ENCODE assay signal across 8 cellular contexts in genomic region chr20:32358632-32358882, GRCh38. TPM values are rescaled to one million over a fixed set of nuclear protein-coding genes. Genes with fewer than 3 reads are reported as not detected.
DNase-seq lines count a peak whose midpoint lies in the region; ATAC-seq, FAIRE-seq and TF ChIP-seq lines count a peak whose summit lies in the region.

No MANE protein-coding gene starts in this region.

- peak overlapping the region; percentile 86 for H3K4me2 ChIP-seq in A549

- DNase-seq in A549 (ENCODE audit: low read depth in 1 of 2, low spot score in 1 of 2) (no peak), cardiac fibroblast (ENCODE audit: low read depth in 2 of 2) (no peak), DMS53 treated with DMSO at 0.1 percent for 48 hours (lab: John Stamatoyannopoulos, UW; ENCODE audit: unreplicated experiment) (no peak), T1000 (lab: John Stamatoyannopoulos, UW) (no peak)

- WGBS in A549 (ENCODE audit: missing lambda C conversion rate) = no CpG with 5 or more reads among the region's 35 CpGs

- POLR2A ChIA-PET in A549 (lab: Yijun Ruan, JAX) = no interaction called here

- peak overlapping the region; percentile 98 to 100 for H3K27ac ChIP-seq in A549
- peak overlapping the region; percentile 96 for H3K27ac ChIP-seq in HUES48 (ENCODE audit: low read depth, low read length)
- H3K27ac ChIP-seq in muscle layer of colon (ENCODE audit: low read depth, low read length) = peak overlapping the region; percentile 96

- H3K4me1 ChIP-seq in A549 (peaks cover 63% of the 10 kb centered on the region), HUES48 (ENCODE audit: control insufficient read depth, insufficient read depth, low read length) (peaks cover 9% of the 10 kb centered on the region; the same call in 1 of the 2 replicates), muscle layer of colon (ENCODE audit: insufficient read depth, low read length) (peaks cover 43% of the 10 kb centered on the region)

- H3K9ac ChIP-seq in HUES48 (ENCODE audit: low read depth, low read length) (no peak overlapping the region), muscle layer of colon (ENCODE audit: low read length) (no peak overlapping the region)

- ATAC-seq in A549 (no peak; a peak in 1 of 6 replicates), HG03159 (IDR thresholded peaks at IDR 0.05; ENCODE audit: unreplicated experiment) (no peak)
- ATAC-seq in activated CD4-positive, CD25-positive, alpha-beta regulatory T cell treated with anti-CD3 and anti-CD28 coated beads, Interleukin-2, amount 50 U/mL, for 24 hours = no peak

- H3K27me3 ChIP-seq in HUES48 (ENCODE audit: control insufficient read depth, insufficient read depth, low read length) (peaks cover 37% of the 10 kb centered on the region), muscle layer of colon (ENCODE audit: control insufficient read depth in 1 of 2, insufficient read depth in 2 of 2, low read length in 2 of 2) (no peaks in the 10 kb centered on the region)

- TF ChIP-seq CTCF in A549 (IDR thresholded peaks at IDR 0.05) = no peak
- no peak for TF ChIP-seq CTCF in cardiac fibroblast (IDR thresholded peaks at IDR 0.05; ENCODE audit: low read depth, low read length)

- TF ChIP-seq POLR2A in A549 (IDR thresholded peaks at IDR 0.05; ENCODE audit: low read length) = no peak

- H3K36me3 ChIP-seq in HUES48 (ENCODE audit: control insufficient read depth, insufficient read depth, low read length) (no peaks in the 10 kb centered on the region), muscle layer of colon (ENCODE audit: insufficient read depth, low read length) (no peaks in the 10 kb centered on the region)

- no peak for TF ChIP-seq EP300 in A549 (IDR thresholded peaks at IDR 0.05)

- H3K4me3 ChIP-seq in A549 (peak overlapping the region; percentile 73), HUES48 (ENCODE audit: low read depth, low read length) (peak overlapping the region; percentile 91; the same call in 1 of the 2 replicates), cardiac fibroblast (replicated peaks in 1 of 2; ENCODE audit: low read depth in 2 of 2, low read length in 2 of 2) (peak overlapping the region; percentile 65 to 86), muscle layer of colon (ENCODE audit: low read depth in 1 of 2, low read length in 2 of 2) (peak overlapping the region in 1 of 2 donors; percentile 61)

- no peaks in the 10 kb centered on the region for H3K9me3 ChIP-seq in A549
- no peaks in the 10 kb centered on the region for H3K9me3 ChIP-seq in HUES48 (ENCODE audit: control insufficient read depth, insufficient read depth, low read length)
- H3K9me3 ChIP-seq in muscle layer of colon (ENCODE audit: low read length) = no peaks in the 10 kb centered on the region

- TF ChIP-seq RAD21 in A549 (conservative IDR thresholded peaks at IDR 0.05 in 1 of 2, IDR thresholded peaks at IDR 0.05 in 1 of 2) = no peak

- FAIRE-seq in A549 (lab: Jason Lieb, UNC) = no peak

- CTCF ChIA-PET in A549 (lab: Yijun Ruan, JAX) = interaction anchor here (1.4 to 1.5 kb wide), 2 partner anchors 21 to 27 kb away, joined by 3 to 4 read pairs; no protein-coding TSS in a partner anchor

TF ChIP-seq in A549, 52 proteins besides CTCF, POLR2A, EP300 and RAD21:
- no peak for TF ChIP-seq CBX8 (IDR thresholded peaks at IDR 0.05)
- peak in 1 of 2 experiments; percentile 46; a peak in 2 of 5 replicates for TF ChIP-seq JUN (IDR thresholded peaks at IDR 0.05)
- TF ChIP-seq CHD4 (IDR thresholded peaks at IDR 0.05; ENCODE audit: borderline replicate concordance) = no peak
- no peak for TF ChIP-seq ATOH8 (CRISPR knock-in tag; IDR thresholded peaks at IDR 0.05; ENCODE audit: low read depth)
- TF ChIP-seq ZNF302 (CRISPR knock-in tag; IDR thresholded peaks at IDR 0.05) = no peak
- TF ChIP-seq MYC (IDR thresholded peaks at IDR 0.05; ENCODE audit: borderline replicate concordance, low read length) = no peak
TF ChIP-seq in A549: peak in this region for 1.

RNA-seq across cellular contexts. Expression of gene ASXL1, which starts 0.4 kb away (rescaled TPM):
- polyA plus RNA-seq in A549 (2011; rRNA removed) (36.0 and 41.8 TPM in 2 replicates), A549 (2017; fragmentation: RNase III; extraction: RNeasy Plus Mini Kit Qiagen cat#74134 plus additional on column Dnase treatment) (35.7 to 40.3 TPM (median 40.1 TPM) in 3 replicates)
- 23.7 and 26.2 TPM in 2 replicates for polyA plus RNA-seq in A549 (2012; cell fraction: cytosol; rRNA removed)
- polyA plus RNA-seq in A549 (2012; cell fraction: nucleus; rRNA removed) = 99.3 and 131 TPM in 2 replicates
- polyA minus RNA-seq in A549 (2011; rRNA and poly(A)+ RNA removed) = 69.6 and 72.3 TPM in 2 replicates
